In genomic region chr2:239640676-239641580, GRCh38 we compare ENCODE assay signal across 23 cellular contexts.
"Had no signal": no experiment of that assay in that cellular context is flagged by ENCODE, and none has a peak within 500 bp of the region (broad histone marks: within the 10 kb centered on the region; RNA-seq: fewer than 3 reads in every experiment).

No MANE protein-coding gene starts in this region.

- H3K4me3 Mint-ChIP-seq: mesothelial cell of epicardium; naive thymus-derived CD4-positive, alpha-beta T cell; nephron; neural progenitor cell; stimulated activated effector memory CD8-positive, alpha-beta T cell treated with anti-CD3 and anti-CD28 coated beads, Interleukin-12 subunit alpha, Interleukin-12 subunit beta, amount 100 ng/mL, for 72 hours had no signal

- H2AFZ ChIP-seq: hepatocyte, neural progenitor cell had no signal

- H3K9me3 Mint-ChIP-seq: stimulated activated effector memory CD8-positive, alpha-beta T cell treated with anti-CD3 and anti-CD28 coated beads, Interleukin-12 subunit alpha, Interleukin-12 subunit beta, amount 100 ng/mL, for 72 hours had no signal

- H3K4me2 ChIP-seq: hepatocyte, neural progenitor cell had no signal

- H3K27ac ChIP-seq: foreskin keratinocyte, gastroesophageal sphincter, heart left ventricle, hepatocyte, left lung, neural progenitor cell, psoas muscle, sigmoid colon, stomach, thyroid gland had no signal

- H3K36me3 Mint-ChIP-seq: mesothelial cell of epicardium; naive thymus-derived CD4-positive, alpha-beta T cell; neural progenitor cell; stimulated activated effector memory CD8-positive, alpha-beta T cell treated with anti-CD3 and anti-CD28 coated beads, Interleukin-12 subunit alpha, Interleukin-12 subunit beta, amount 100 ng/mL, for 72 hours had no signal

- DNase-seq: cortex of kidney; effector CD4-positive, alpha-beta T cell; foreskin keratinocyte; heart left ventricle; left cardiac atrium; left lung; mesenchymal stem cell; naive thymus-derived CD4-positive, alpha-beta T cell; psoas muscle; right cardiac atrium; sigmoid colon; stimulated activated CD4-positive, alpha-beta T cell treated with anti-CD3 and anti-CD28 coated beads, Interleukin-2, amount 100 ng/mL, for 24 hours; stimulated activated CD4-positive, alpha-beta T cell treated with anti-CD3 and anti-CD28 coated beads, Interleukin-4, amount 100 ng/mL, for 24 hours; stimulated activated naive CD4-positive, alpha-beta T cell treated with Interleukin-2 at 50 U/mL for 16 hours; stomach; thyroid gland; trophoblast cell had no signal

- H3K27ac Mint-ChIP-seq: mesothelial cell of epicardium; naive thymus-derived CD4-positive, alpha-beta T cell; nephron; neural progenitor cell; stimulated activated effector memory CD8-positive, alpha-beta T cell treated with anti-CD3 and anti-CD28 coated beads, Interleukin-12 subunit alpha, Interleukin-12 subunit beta, amount 100 ng/mL, for 72 hours had no signal

- H3K9ac ChIP-seq: neural progenitor cell had no signal

- H3K4me1 ChIP-seq: foreskin keratinocyte, heart left ventricle, left lung, neural progenitor cell, psoas muscle, sigmoid colon, stomach, thyroid gland had no signal

- H3K9me3 ChIP-seq: psoas muscle, thyroid gland had no signal

- H3K27me3 ChIP-seq: foreskin keratinocyte, hepatocyte, neural progenitor cell, thyroid gland had no signal

- H3K79me2 ChIP-seq: hepatocyte had no signal

- ATAC-seq: foreskin keratinocyte; gastroesophageal sphincter; heart left ventricle; left cardiac atrium; left lung; naive thymus-derived CD4-positive, alpha-beta T cell; psoas muscle; right cardiac atrium; stimulated activated effector memory CD8-positive, alpha-beta T cell treated with anti-CD3 and anti-CD28 coated beads, Interleukin-12 subunit alpha, Interleukin-12 subunit beta, amount 100 ng/mL, for 72 hours had no signal

- H3K36me3 ChIP-seq: gastroesophageal sphincter, heart left ventricle, left lung, neural progenitor cell, sigmoid colon, stomach, thyroid gland had no signal

- H3K4me1 Mint-ChIP-seq: mesothelial cell of epicardium; naive thymus-derived CD4-positive, alpha-beta T cell; nephron had no signal

- H3K4me3 ChIP-seq: gastroesophageal sphincter, heart left ventricle, hepatocyte, left lung, neural progenitor cell, psoas muscle, sigmoid colon, stomach, thyroid gland had no signal
